Comparison of ENCODE assay signal across 28 cellular contexts in genomic region chr6:109672204-109672603, GRCh38. TPM values are rescaled to one million over a fixed set of nuclear protein-coding genes. Genes with fewer than 3 reads are reported as not detected.
DNase-seq lines count a peak whose midpoint lies in the region; ATAC-seq, FAIRE-seq and TF ChIP-seq lines count a peak whose summit lies in the region.
"Had no signal": no experiment of that assay in that cellular context is flagged by ENCODE, and none has a peak within 500 bp of the region (broad histone marks: within the 10 kb centered on the region; RNA-seq: fewer than 3 reads in every experiment).

No MANE protein-coding gene starts in this region.

- no peak overlapping the region for H2AFZ ChIP-seq in astrocyte (ENCODE audit: low read depth, low read length)

- H3K4me2 ChIP-seq in astrocyte (ENCODE audit: low read length) = peak overlapping the region; percentile 23
- H3K4me2 ChIP-seq: KMS-11 had no signal

- H3K4me3 ChIP-seq in astrocyte (ENCODE audit: insufficient read depth, low read depth, low read length) = no peak overlapping the region
- no peak overlapping the region for H3K4me3 ChIP-seq in fibroblast of pulmonary artery (replicated peaks; ENCODE audit: low read depth, low read length)
- H3K4me3 ChIP-seq in mucosa of descending colon = no peak overlapping the region
- H3K4me3 ChIP-seq: gastrocnemius medialis, lower lobe of right lung, SK-N-MC, transverse colon had no signal

- H3K9me3 ChIP-seq in astrocyte (ENCODE audit: insufficient read depth, low read depth, low read length) = no peaks in the 10 kb centered on the region
- no peaks in the 10 kb centered on the region for H3K9me3 ChIP-seq in mucosa of descending colon
- H3K9me3 ChIP-seq: gastrocnemius medialis, lower lobe of right lung, transverse colon had no signal

- no peaks in the 10 kb centered on the region for H3K27me3 Mint-ChIP-seq in HFFc6 (ENCODE audit: insufficient read depth)
- H3K27me3 Mint-ChIP-seq in astrocyte (ENCODE audit: low read depth, unreplicated experiment) = no peaks in the 10 kb centered on the region
- no peaks in the 10 kb centered on the region for H3K27me3 Mint-ChIP-seq in activated CD8-positive, alpha-beta T cell treated with anti-CD3 and anti-CD28 coated beads, Interleukin-2, amount 10 ng/mL, durations not matched to agents 7 days and 5 days (ENCODE audit: low read depth)
- H3K27me3 Mint-ChIP-seq: natural killer cell treated with Interleukin-12 subunit alpha and Interleukin-12 subunit beta and Interleukin-15 and Interleukin-18, amount 100 ng/mL, for 72 hours; T-helper 17 cell had no signal

- peaks cover 5% of the 10 kb centered on the region for H3K4me1 ChIP-seq in astrocyte (ENCODE audit: insufficient read depth, low read length)
- H3K4me1 ChIP-seq in mucosa of descending colon (ENCODE audit: low read depth) = no peaks in the 10 kb centered on the region
- H3K4me1 ChIP-seq: gastrocnemius medialis, lower lobe of right lung, transverse colon had no signal

- DNase-seq in HFFc6 (peak; percentile 24), astrocyte (ENCODE audit: low read depth) (no peak), fibroblast of pulmonary artery (ENCODE audit: low read depth) (peak; percentile 43), GM10266 (ENCODE audit: extremely low spot score) (no peak), NCI-H1105 treated with DMSO at 0.1 percent for 48 hours (lab: John Stamatoyannopoulos, UW) (no peak), mucosa of descending colon (no peak)
- DNase-seq in activated CD8-positive, alpha-beta T cell treated with anti-CD3 and anti-CD28 coated beads, Interleukin-2, amount 10 ng/mL, durations not matched to agents 7 days and 5 days = no peak
- DNase-seq: activated CD4-positive, alpha-beta T cell treated with anti-CD3 and anti-CD28 coated beads, Interleukin-2, amount 50 U/mL, for 4 hours; activated naive CD4-positive, alpha-beta T cell; C1 segment of cervical spinal cord; effector CD4-positive, alpha-beta T cell; gastrocnemius medialis; lower lobe of right lung; NCI-H1436; NCI-H2081; NCI-H526 treated with DMSO at 0.1 percent for 48 hours; NK-92 treated with Interleukin-12 subunit alpha and Interleukin-12 subunit beta, amount 100 ng/mL, for 24 hours; stimulated activated CD4-positive, alpha-beta T cell treated with anti-CD3 and anti-CD28 coated beads, Interleukin-15, amount 100 ng/mL, for 24 hours; stimulated activated CD4-positive, alpha-beta T cell treated with anti-CD3 and anti-CD28 coated beads, Interleukin-4, amount 100 ng/mL, for 4 hours; T-helper 17 cell; transverse colon had no signal

- H3K27ac Mint-ChIP-seq in HFFc6 (no peak overlapping the region), astrocyte (ENCODE audit: unreplicated experiment) (no peak overlapping the region)
- H3K27ac Mint-ChIP-seq in activated CD8-positive, alpha-beta T cell treated with anti-CD3 and anti-CD28 coated beads, Interleukin-2, amount 10 ng/mL, durations not matched to agents 7 days and 5 days = no peak overlapping the region
- H3K27ac Mint-ChIP-seq: natural killer cell treated with Interleukin-12 subunit alpha and Interleukin-12 subunit beta and Interleukin-15 and Interleukin-18, amount 100 ng/mL, for 72 hours; T-helper 17 cell had no signal

- H3K9me3 Mint-ChIP-seq in HFFc6 (no peaks in the 10 kb centered on the region), astrocyte (ENCODE audit: unreplicated experiment) (no peaks in the 10 kb centered on the region)
- H3K9me3 Mint-ChIP-seq in activated CD8-positive, alpha-beta T cell treated with anti-CD3 and anti-CD28 coated beads, Interleukin-2, amount 10 ng/mL, durations not matched to agents 7 days and 5 days (ENCODE audit: insufficient read depth) = no peaks in the 10 kb centered on the region

- H3K27ac ChIP-seq in astrocyte (ENCODE audit: low read depth, low read length) = no peak overlapping the region
- H3K27ac ChIP-seq: gastrocnemius medialis, HL-60, KMS-11, lower lobe of right lung, SK-N-MC, transverse colon had no signal

- no peak for FAIRE-seq in astrocyte (lab: Jason Lieb, UNC)
- FAIRE-seq: colon, TTC549 had no signal

- H3K27me3 ChIP-seq in astrocyte (ENCODE audit: insufficient read depth, low read length) = no peaks in the 10 kb centered on the region
- H3K27me3 ChIP-seq: gastrocnemius medialis, transverse colon had no signal

- CTCF ChIA-PET in activated CD8-positive, alpha-beta T cell treated with anti-CD3 and anti-CD28 coated beads, Interleukin-2, amount 10 ng/mL, durations not matched to agents 7 days and 5 days (lab: Charles Lee) = interaction anchor here (0.7 kb wide), 1 partner anchor 217 kb away, joined by 3 read pairs; no protein-coding TSS in a partner anchor

- intact Hi-C loops in mucosa of descending colon (cut with DNase I, micrococcal nuclease) = no loop called here

- H3K36me3 ChIP-seq in astrocyte (ENCODE audit: insufficient read depth, low read length) = no peaks in the 10 kb centered on the region
- no peaks in the 10 kb centered on the region for H3K36me3 ChIP-seq in mucosa of descending colon (ENCODE audit: low read depth)
- H3K36me3 ChIP-seq: lower lobe of right lung had no signal

- no peaks in the 10 kb centered on the region for H3K36me3 Mint-ChIP-seq in HFFc6 (ENCODE audit: low read depth)
- peaks cover 2% of the 10 kb centered on the region for H3K36me3 Mint-ChIP-seq in astrocyte (ENCODE audit: low read depth, unreplicated experiment)
- no peaks in the 10 kb centered on the region for H3K36me3 Mint-ChIP-seq in activated CD8-positive, alpha-beta T cell treated with anti-CD3 and anti-CD28 coated beads, Interleukin-2, amount 10 ng/mL, durations not matched to agents 7 days and 5 days (ENCODE audit: low read depth)

- no peaks in the 10 kb centered on the region for H4K20me1 ChIP-seq in astrocyte (ENCODE audit: insufficient read depth, low read length)

- H3K4me3 Mint-ChIP-seq in HFFc6 (no peak overlapping the region), astrocyte (ENCODE audit: unreplicated experiment) (no peak overlapping the region)
- H3K4me3 Mint-ChIP-seq in activated CD8-positive, alpha-beta T cell treated with anti-CD3 and anti-CD28 coated beads, Interleukin-2, amount 10 ng/mL, durations not matched to agents 7 days and 5 days = no peak overlapping the region
- H3K4me3 Mint-ChIP-seq: natural killer cell treated with Interleukin-12 subunit alpha and Interleukin-12 subunit beta and Interleukin-15 and Interleukin-18, amount 100 ng/mL, for 72 hours; T-helper 17 cell had no signal

- no peak for TF ChIP-seq CTCF in HFFc6 (IDR thresholded peaks at IDR 0.05)
- no peak for TF ChIP-seq CTCF in astrocyte (IDR thresholded peaks at IDR 0.05; ENCODE audit: insufficient read depth, low read depth, low read length)
- no peak for TF ChIP-seq CTCF in fibroblast of pulmonary artery (IDR thresholded peaks at IDR 0.05; ENCODE audit: low read length, missing control alignments)
- no peak for TF ChIP-seq CTCF in GM10266 (IDR thresholded peaks at IDR 0.05; ENCODE audit: control insufficient read depth, insufficient read depth, low read depth, missing control alignments)
- no peak for TF ChIP-seq CTCF in mucosa of descending colon (IDR thresholded peaks at IDR 0.05)

- ATAC-seq in activated CD8-positive, alpha-beta T cell treated with anti-CD3 and anti-CD28 coated beads, Interleukin-2, amount 10 ng/mL, durations not matched to agents 7 days and 5 days = no peak
- ATAC-seq in mucosa of descending colon = no peak
- ATAC-seq: activated CD4-positive, CD25-positive, alpha-beta regulatory T cell treated with anti-CD3 and anti-CD28 coated beads, Interleukin-2, amount 50 U/mL, for 24 hours; gastrocnemius medialis; lower lobe of right lung; natural killer cell treated with Interleukin-12 subunit alpha and Interleukin-12 subunit beta and Interleukin-15 and Interleukin-18, amount 100 ng/mL, for 72 hours; T-helper 17 cell had no signal

- no peaks in the 10 kb centered on the region for H3K79me2 ChIP-seq in astrocyte (ENCODE audit: insufficient read depth, low read length)

- H3K4me1 Mint-ChIP-seq in HFFc6 (ENCODE audit: low read depth) (peaks cover 21% of the 10 kb centered on the region), astrocyte (ENCODE audit: low read depth, unreplicated experiment) (peaks cover 11% of the 10 kb centered on the region)
- no peaks in the 10 kb centered on the region for H3K4me1 Mint-ChIP-seq in activated CD8-positive, alpha-beta T cell treated with anti-CD3 and anti-CD28 coated beads, Interleukin-2, amount 10 ng/mL, durations not matched to agents 7 days and 5 days (ENCODE audit: low read depth)
- H3K4me1 Mint-ChIP-seq: T-helper 17 cell had no signal

- POLR2A ChIA-PET in activated CD8-positive, alpha-beta T cell treated with anti-CD3 and anti-CD28 coated beads, Interleukin-2, amount 10 ng/mL, durations not matched to agents 7 days and 5 days (lab: Charles Lee) = no interaction called here

- H3K9ac ChIP-seq in astrocyte (ENCODE audit: low read length) = no peak overlapping the region
- H3K9ac ChIP-seq: KMS-11 had no signal

RNA-seq across cellular contexts. Expression of gene AK9, which starts 18.8 kb away (rescaled TPM):
- 1 to 10 TPM; 1.2 to 2.0 (median 1.5) TPM for total RNA-seq in HFFc6 (2021; fragmentation: NEBNext Ultra II Directional; extraction: Animal tissue kit (Norgen Biotek cat#: 25700))
- total RNA-seq in astrocyte (3.4 and 3.6 TPM in 2 replicates), mucosa of descending colon (10 to 100 TPM in 2 of 3 donors, 1 to 10 TPM in 1; 7.2 to 15.0 (median 10.9) TPM)
- 1 to 10 TPM; 2.9 to 3.1 TPM for total RNA-seq in activated CD8-positive, alpha-beta T cell treated with anti-CD3 and anti-CD28 coated beads, Interleukin-2, amount 10 ng/mL, durations not matched to agents 7 days and 5 days

RNA-seq across cellular contexts. Expression of gene FIG4, which starts 18.9 kb away (rescaled TPM):
- total RNA-seq in HFFc6 (2021; fragmentation: NEBNext Ultra II Directional; extraction: Animal tissue kit (Norgen Biotek cat#: 25700)) = 10 to 100 TPM; 14.2 to 18.1 (median 16.6) TPM
- total RNA-seq in astrocyte (7.3 and 8.4 TPM in 2 replicates), mucosa of descending colon (10 to 100 TPM; 14.9 to 18.6 (median 15.9) TPM)
- total RNA-seq in activated CD8-positive, alpha-beta T cell treated with anti-CD3 and anti-CD28 coated beads, Interleukin-2, amount 10 ng/mL, durations not matched to agents 7 days and 5 days = 10 to 100 TPM in 1 of 2 experiments, 1 to 10 TPM in 1; 9.5 to 10.8 TPM

Comparison
In these comparisons a context has a peak if more than half of its experiments do, and no peak if none do; other contexts are left out.
1. DNase-seq: peak in HFFc6 (single experiment) and fibroblast of pulmonary artery (single experiment); none in astrocyte (single experiment), GM10266 (single experiment), NCI-H1105 treated with DMSO at 0.1 percent for 48 hours (single experiment), activated CD8-positive, alpha-beta T cell treated with anti-CD3 and anti-CD28 coated beads, Interleukin-2, amount 10 ng/mL, durations not matched to agents 7 days and 5 days (single experiment) and mucosa of descending colon (0 of 3).